1 cellular context compared by ENCODE assay signal in the genomic region with DNA sequence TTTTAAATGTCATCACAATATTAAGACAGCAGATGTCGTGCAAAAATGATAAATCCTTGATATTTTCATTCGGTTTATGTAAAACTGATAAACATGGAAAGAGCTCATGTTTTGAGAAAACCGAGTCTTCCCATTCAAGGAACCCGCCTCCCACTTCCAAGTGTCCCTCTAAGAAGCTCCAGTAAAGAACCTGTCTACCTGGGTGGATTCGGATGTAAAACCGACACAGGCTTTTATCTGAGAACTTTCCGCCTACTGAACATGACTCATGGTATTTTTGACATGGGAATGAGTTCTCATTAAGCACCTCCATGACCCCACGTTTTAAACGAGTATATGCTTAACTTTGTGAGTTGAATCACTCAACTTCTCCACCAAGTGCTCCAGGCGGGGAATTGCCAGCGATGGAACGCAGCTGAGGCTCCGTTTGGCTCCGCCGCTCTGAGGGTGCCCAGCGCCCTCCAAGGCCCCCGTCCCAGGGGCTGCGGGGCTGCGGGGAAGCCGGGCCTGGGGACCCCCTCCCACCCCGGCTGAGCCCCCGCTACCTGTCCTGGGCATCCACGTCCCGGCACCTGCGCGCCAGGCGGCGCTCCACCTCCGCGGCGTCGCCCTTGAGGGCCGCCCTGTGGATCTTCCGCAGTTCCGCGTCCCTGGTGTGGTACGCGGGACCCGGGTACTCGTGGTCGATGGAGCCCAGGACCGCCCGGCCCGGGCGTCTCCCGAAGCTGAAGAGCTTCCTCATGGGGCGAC.
TF ChIP-seq lines count a peak whose summit lies in the region.

No MANE protein-coding gene starts in this region.

TF ChIP-seq in K562, 482 proteins besides CTCF, POLR2A, EP300 and RAD21 (continued from another document and continues in another):
- TF ChIP-seq ZNF79 (CRISPR knock-in tag; IDR thresholded peaks at IDR 0.05; ENCODE audit: low read depth) (no peak), MYC (IDR thresholded peaks at IDR 0.05; ENCODE audit: low read depth, low read length) (peak; percentile 79), MYC (CRISPR knock-in tag; IDR thresholded peaks at IDR 0.05; ENCODE audit: borderline replicate concordance, low read depth) (no peak), POLR2AphosphoS2 (IDR thresholded peaks at IDR 0.05; ENCODE audit: low read length) (no peak), ZNF175 (CRISPR knock-in tag; IDR thresholded peaks at IDR 0.05; ENCODE audit: low read depth) (no peak), ARNT (IDR thresholded peaks at IDR 0.05) (no peak), PML (IDR thresholded peaks at IDR 0.05; ENCODE audit: low read length) (no peak), CBX8 (IDR thresholded peaks at IDR 0.05; ENCODE audit: borderline replicate concordance, extremely low read depth, low read depth, low read length, poor library complexity, severe bottlenecking) (no peak), FOXK1 (CRISPR knock-in tag; IDR thresholded peaks at IDR 0.05; ENCODE audit: borderline replicate concordance) (peak; percentile 24; the same call in 1 of the 2 replicates), RFX1 (IDR thresholded peaks at IDR 0.05) (no peak), YY1 (IDR thresholded peaks at IDR 0.05; ENCODE audit: borderline replicate concordance in 1 of 3, control insufficient read depth in 1 of 3, extremely low read depth in 1 of 3, insufficient read depth in 3 of 3, insufficient read length in 1 of 3, insufficient replicate concordance in 2 of 3, low read depth in 1 of 3, low read length in 2 of 3) (peak in 1 of 3 experiments; percentile 16), HMBOX1 (IDR thresholded peaks at IDR 0.05) (no peak), ZSCAN29 (IDR thresholded peaks at IDR 0.05) (peak; percentile 93), BDP1 (IDR thresholded peaks at IDR 0.05; ENCODE audit: insufficient read depth, insufficient read length) (no peak), BRCA1 (IDR thresholded peaks at IDR 0.05) (no peak), BRCA1 (CRISPR knock-in tag; IDR thresholded peaks at IDR 0.05) (no peak), HLTF (IDR thresholded peaks at IDR 0.05) (0 out of 2 replicates have a peak, but pooled peaks have one; percentile 20), THRAP3 (IDR thresholded peaks at IDR 0.05; ENCODE audit: borderline replicate concordance) (no peak), TBL1XR1 (IDR thresholded peaks at IDR 0.05; ENCODE audit: low read length in 2 of 2) (no peak), SMAD3 (CRISPR knock-in tag; conservative IDR thresholded peaks at IDR 0.05) (no peak), HDGF (IDR thresholded peaks at IDR 0.05) (no peak), TAL1 (IDR thresholded peaks at IDR 0.05) (no peak), HMG20A (CRISPR knock-in tag; conservative IDR thresholded peaks at IDR 0.05) (no peak), ZNF316 (IDR thresholded peaks at IDR 0.05) (peak; percentile 85), ZNF766 (CRISPR knock-in tag; conservative IDR thresholded peaks at IDR 0.05) (0 out of 2 replicates have a peak, but pooled peaks have one; percentile 32), JUND (IDR thresholded peaks at IDR 0.05; ENCODE audit: borderline replicate concordance, low read depth, low read length) (peak; percentile 58; the same call in 1 of the 2 replicates), JUND (tag; IDR thresholded peaks at IDR 0.05; ENCODE audit: borderline replicate concordance, low read depth, low read length) (no peak), ZNF699 (CRISPR knock-in tag; IDR thresholded peaks at IDR 0.05; ENCODE audit: insufficient replicate concordance) (no peak), DEAF1 (CRISPR knock-in tag; IDR thresholded peaks at IDR 0.05) (no peak), ZNF253 (CRISPR knock-in tag; conservative IDR thresholded peaks at IDR 0.05) (no peak), ZNF436 (CRISPR knock-in tag; IDR thresholded peaks at IDR 0.05) (no peak), RFX7 (CRISPR knock-in tag; IDR thresholded peaks at IDR 0.05) (no peak), ATF7 (IDR thresholded peaks at IDR 0.05) (no peak), TAF7 (tag; IDR thresholded peaks at IDR 0.05) (no peak), CC2D1A (IDR thresholded peaks at IDR 0.05) (no peak), ZNF408 (CRISPR knock-in tag; IDR thresholded peaks at IDR 0.05; ENCODE audit: low read depth) (no peak), CXXC5 (CRISPR knock-in tag; IDR thresholded peaks at IDR 0.05) (no peak), CBX1 (IDR thresholded peaks at IDR 0.05; ENCODE audit: low read depth) (no peak), ZNF347 (CRISPR knock-in tag; IDR thresholded peaks at IDR 0.05; ENCODE audit: low read depth) (no peak), BRF1 (IDR thresholded peaks at IDR 0.05; ENCODE audit: borderline replicate concordance, extremely low read depth, insufficient read length) (no peak), NR3C1 (CRISPR knock-in tag; IDR thresholded peaks at IDR 0.05) (no peak), NFE2 (IDR thresholded peaks at IDR 0.05; ENCODE audit: low read depth) (peak; percentile 88), ZBTB2 (IDR thresholded peaks at IDR 0.05) (no peak), EGR1 (conservative IDR thresholded peaks at IDR 0.05) (peak; percentile 68), ZNF507 (tag; conservative IDR thresholded peaks at IDR 0.05) (no peak), POLR2H (tag; IDR thresholded peaks at IDR 0.05; ENCODE audit: low read depth) (no peak; the same call in 1 of the 2 replicates), CBX3 (IDR thresholded peaks at IDR 0.05; ENCODE audit: borderline replicate concordance in 1 of 2, low read length in 2 of 2) (no peak), HBP1 (CRISPR knock-in tag; IDR thresholded peaks at IDR 0.05) (no peak; the same call in 1 of the 2 replicates), FOXJ2 (tag; IDR thresholded peaks at IDR 0.05) (no peak), ZC3H11A (IDR thresholded peaks at IDR 0.05; ENCODE audit: low read depth, low read length) (no peak), TARDBP (IDR thresholded peaks at IDR 0.05) (no peak), HES1 (IDR thresholded peaks at IDR 0.05; ENCODE audit: low read depth) (no peak), ZNF655 (CRISPR knock-in tag; IDR thresholded peaks at IDR 0.05) (no peak), LCOR (CRISPR knock-in tag; IDR thresholded peaks at IDR 0.05) (peak; percentile 82), POLR3G (IDR thresholded peaks at IDR 0.05; ENCODE audit: extremely low read depth, insufficient read length, insufficient replicate concordance) (no peak)
- TF ChIP-seq, protein P1, sequence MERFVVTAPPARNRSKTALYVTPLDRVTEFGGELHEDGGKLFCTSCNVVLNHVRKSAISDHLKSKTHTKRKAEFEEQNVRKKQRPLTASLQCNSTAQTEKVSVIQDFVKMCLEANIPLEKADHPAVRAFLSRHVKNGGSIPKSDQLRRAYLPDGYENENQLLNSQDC (CRISPR knock-in tag; IDR thresholded peaks at IDR 0.05): no peak
- TF ChIP-seq, protein P2, sequence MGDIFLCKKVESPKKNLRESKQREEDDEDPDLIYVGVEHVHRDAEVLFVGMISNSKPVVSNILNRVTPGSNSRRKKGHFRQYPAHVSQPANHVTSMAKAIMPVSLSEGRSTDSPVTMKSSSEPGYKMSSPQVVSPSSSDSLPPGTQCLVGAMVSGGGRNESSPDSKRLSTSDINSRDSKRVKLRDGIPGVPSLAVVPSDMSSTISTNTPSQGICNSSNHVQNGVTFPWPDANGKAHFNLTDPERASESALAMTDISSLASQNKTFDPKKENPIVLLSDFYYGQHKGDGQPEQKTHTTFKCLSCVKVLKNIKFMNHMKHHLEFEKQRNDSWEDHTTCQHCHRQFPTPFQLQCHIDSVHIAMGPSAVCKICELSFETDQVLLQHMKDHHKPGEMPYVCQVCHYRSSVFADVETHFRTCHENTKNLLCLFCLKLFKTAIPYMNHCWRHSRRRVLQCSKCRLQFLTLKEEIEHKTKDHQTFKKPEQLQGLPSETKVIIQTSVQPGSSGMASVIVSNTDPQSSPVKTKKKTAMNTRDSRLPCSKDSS (IDR thresholded peaks at IDR 0.05; ENCODE audit: low read depth, partially characterized antibody): no peak
- TF ChIP-seq, protein P3, sequence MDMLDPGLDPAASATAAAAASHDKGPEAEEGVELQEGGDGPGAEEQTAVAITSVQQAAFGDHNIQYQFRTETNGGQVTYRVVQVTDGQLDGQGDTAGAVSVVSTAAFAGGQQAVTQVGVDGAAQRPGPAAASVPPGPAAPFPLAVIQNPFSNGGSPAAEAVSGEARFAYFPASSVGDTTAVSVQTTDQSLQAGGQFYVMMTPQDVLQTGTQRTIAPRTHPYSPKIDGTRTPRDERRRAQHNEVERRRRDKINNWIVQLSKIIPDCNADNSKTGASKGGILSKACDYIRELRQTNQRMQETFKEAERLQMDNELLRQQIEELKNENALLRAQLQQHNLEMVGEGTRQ (CRISPR knock-in tag; IDR thresholded peaks at IDR 0.05): no peak
- TF ChIP-seq, protein P4, sequence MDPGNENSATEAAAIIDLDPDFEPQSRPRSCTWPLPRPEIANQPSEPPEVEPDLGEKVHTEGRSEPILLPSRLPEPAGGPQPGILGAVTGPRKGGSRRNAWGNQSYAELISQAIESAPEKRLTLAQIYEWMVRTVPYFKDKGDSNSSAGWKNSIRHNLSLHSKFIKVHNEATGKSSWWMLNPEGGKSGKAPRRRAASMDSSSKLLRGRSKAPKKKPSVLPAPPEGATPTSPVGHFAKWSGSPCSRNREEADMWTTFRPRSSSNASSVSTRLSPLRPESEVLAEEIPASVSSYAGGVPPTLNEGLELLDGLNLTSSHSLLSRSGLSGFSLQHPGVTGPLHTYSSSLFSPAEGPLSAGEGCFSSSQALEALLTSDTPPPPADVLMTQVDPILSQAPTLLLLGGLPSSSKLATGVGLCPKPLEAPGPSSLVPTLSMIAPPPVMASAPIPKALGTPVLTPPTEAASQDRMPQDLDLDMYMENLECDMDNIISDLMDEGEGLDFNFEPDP (CRISPR knock-in tag; IDR thresholded peaks at IDR 0.05): no peak
- TF ChIP-seq, protein P5, sequence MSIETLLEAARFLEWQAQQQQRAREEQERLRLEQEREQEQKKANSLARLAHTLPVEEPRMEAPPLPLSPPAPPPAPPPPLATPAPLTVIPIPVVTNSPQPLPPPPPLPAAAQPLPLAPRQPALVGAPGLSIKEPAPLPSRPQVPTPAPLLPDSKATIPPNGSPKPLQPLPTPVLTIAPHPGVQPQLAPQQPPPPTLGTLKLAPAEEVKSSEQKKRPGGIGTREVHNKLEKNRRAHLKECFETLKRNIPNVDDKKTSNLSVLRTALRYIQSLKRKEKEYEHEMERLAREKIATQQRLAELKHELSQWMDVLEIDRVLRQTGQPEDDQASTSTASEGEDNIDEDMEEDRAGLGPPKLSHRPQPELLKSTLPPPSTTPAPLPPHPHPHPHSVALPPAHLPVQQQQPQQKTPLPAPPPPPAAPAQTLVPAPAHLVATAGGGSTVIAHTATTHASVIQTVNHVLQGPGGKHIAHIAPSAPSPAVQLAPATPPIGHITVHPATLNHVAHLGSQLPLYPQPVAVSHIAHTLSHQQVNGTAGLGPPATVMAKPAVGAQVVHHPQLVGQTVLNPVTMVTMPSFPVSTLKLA (conservative IDR thresholded peaks at IDR 0.05): peak in 1 of 2 experiments; percentile 55; a peak in 2 of 4 replicates
